ENCODE assay signal across 9 cellular contexts in genomic region chr22:48489551-48490512, GRCh38.
DNase-seq lines count a peak whose midpoint lies in the region; ATAC-seq and TF ChIP-seq lines count a peak whose summit lies in the region.
"Had no signal": no experiment of that assay in that cellular context is flagged by ENCODE, and none has a peak within 500 bp of the region (broad histone marks: within the 10 kb centered on the region; RNA-seq: fewer than 3 reads in every experiment).

No MANE protein-coding gene starts in this region.

- H3K9me3 Mint-ChIP-seq in activated CD4-positive, alpha-beta T cell treated with anti-CD3 and anti-CD28 coated beads, Interleukin-2, amount 10 ng/mL, durations not matched to agents 24 days and 14 days: no peaks in the 10 kb centered on the region
- H3K9me3 Mint-ChIP-seq: activated naive CD8-positive, alpha-beta T cell treated with anti-CD3 and anti-CD28 coated beads for 36 hours had no signal

- TF ChIP-seq CTCF in ascending aorta (IDR thresholded peaks at IDR 0.05): no peak
- no peak for TF ChIP-seq CTCF in sigmoid colon (IDR thresholded peaks at IDR 0.05)

- no peak for TF ChIP-seq EP300 in sigmoid colon (IDR thresholded peaks at IDR 0.05)

- H3K4me1 ChIP-seq in ascending aorta (no peaks in the 10 kb centered on the region), sigmoid colon (peaks cover 0 to 19% (median 16%) of the 10 kb centered on the region in 4 donors)

- H3K27ac ChIP-seq in ascending aorta (no peak overlapping the region), sigmoid colon (no peak overlapping the region)

- no peak for TF ChIP-seq POLR2A in sigmoid colon (IDR thresholded peaks at IDR 0.05)

- no peak for ATAC-seq in HG03442 (IDR thresholded peaks at IDR 0.05; ENCODE audit: unreplicated experiment)

- no peaks in the 10 kb centered on the region for H3K36me3 Mint-ChIP-seq in activated CD4-positive, alpha-beta T cell treated with anti-CD3 and anti-CD28 coated beads, Interleukin-2, amount 10 ng/mL, durations not matched to agents 24 days and 14 days (ENCODE audit: low read depth)
- H3K36me3 Mint-ChIP-seq: activated naive CD8-positive, alpha-beta T cell treated with anti-CD3 and anti-CD28 coated beads for 36 hours had no signal

- H3K4me3 ChIP-seq in ascending aorta (peak overlapping the region; percentile 39 to 46), iPS-18c (ENCODE audit: insufficient read depth, low read depth, low read length) (peak overlapping the region; percentile 68), sigmoid colon (peak overlapping the region in 3 of 4 donors; percentile 33 to 54 (median 51))

- intact Hi-C loops in ascending aorta (cut with DNase I) (no loop called here), sigmoid colon (cut with DNase I) (loop anchor here (5.0 kb wide), 2 partner anchors 1648 to 1693 kb away; no protein-coding TSS in a partner anchor)
- intact Hi-C loops in activated CD4-positive, alpha-beta T cell treated with anti-CD3 and anti-CD28 coated beads, Interleukin-2, amount 10 ng/mL, durations not matched to agents 24 days and 14 days (cut with micrococcal nuclease): no loop called here

- H3K4me1 Mint-ChIP-seq in activated CD4-positive, alpha-beta T cell treated with anti-CD3 and anti-CD28 coated beads, Interleukin-2, amount 10 ng/mL, durations not matched to agents 24 days and 14 days: no peaks in the 10 kb centered on the region
- H3K4me1 Mint-ChIP-seq: activated naive CD8-positive, alpha-beta T cell treated with anti-CD3 and anti-CD28 coated beads for 36 hours had no signal

- DNase-seq in GM03348 (ENCODE audit: low spot score) (peak; percentile 85), ascending aorta (ENCODE audit: low spot score in 2 of 2) (peak in 1 of 2 donors; percentile 46), sigmoid colon (peak; percentile 61), Ammon's horn (ENCODE audit: low spot score) (no peak), DMS53 treated with DMSO at 0.1 percent for 48 hours (lab: John Stamatoyannopoulos, UW; ENCODE audit: unreplicated experiment) (no peak)
- no peak for DNase-seq in activated CD4-positive, alpha-beta T cell treated with anti-CD3 and anti-CD28 coated beads, Interleukin-2, amount 10 ng/mL, durations not matched to agents 24 days and 14 days
- DNase-seq: activated naive CD8-positive, alpha-beta T cell treated with anti-CD3 and anti-CD28 coated beads for 36 hours had no signal

- H3K4me3 Mint-ChIP-seq in activated CD4-positive, alpha-beta T cell treated with anti-CD3 and anti-CD28 coated beads, Interleukin-2, amount 10 ng/mL, durations not matched to agents 24 days and 14 days: no peak overlapping the region
- H3K4me3 Mint-ChIP-seq: activated naive CD8-positive, alpha-beta T cell treated with anti-CD3 and anti-CD28 coated beads for 36 hours had no signal

- H3K27me3 Mint-ChIP-seq in activated CD4-positive, alpha-beta T cell treated with anti-CD3 and anti-CD28 coated beads, Interleukin-2, amount 10 ng/mL, durations not matched to agents 24 days and 14 days: peaks cover 53% of the 10 kb centered on the region

- H3K36me3 ChIP-seq in ascending aorta (no peaks in the 10 kb centered on the region), sigmoid colon (no peaks in the 10 kb centered on the region)

- H3K27me3 ChIP-seq in ascending aorta: peaks cover 13% of the 10 kb centered on the region
- H3K27me3 ChIP-seq in sigmoid colon: peaks cover 18 to 45% (median 34%) of the 10 kb centered on the region in 3 donors

- WGBS in sigmoid colon, 2 donors: 2% methylated on average over 113 of the region's 113 CpGs

- H3K9me3 ChIP-seq in ascending aorta: no peaks in the 10 kb centered on the region
- no peaks in the 10 kb centered on the region for H3K9me3 ChIP-seq in iPS-18c (ENCODE audit: control insufficient read depth, insufficient read depth, low read length)
- no peaks in the 10 kb centered on the region for H3K9me3 ChIP-seq in sigmoid colon

- H3K27ac Mint-ChIP-seq in activated CD4-positive, alpha-beta T cell treated with anti-CD3 and anti-CD28 coated beads, Interleukin-2, amount 10 ng/mL, durations not matched to agents 24 days and 14 days: no peak overlapping the region
- H3K27ac Mint-ChIP-seq: activated naive CD8-positive, alpha-beta T cell treated with anti-CD3 and anti-CD28 coated beads for 36 hours had no signal

Comparison
In these comparisons a context has a peak if more than half of its experiments do, and no peak if none do; other contexts are left out.
1. DNase-seq: peak in GM03348 (single experiment) and sigmoid colon (single experiment); none in Ammon's horn (single experiment), DMS53 treated with DMSO at 0.1 percent for 48 hours (single experiment) and activated CD4-positive, alpha-beta T cell treated with anti-CD3 and anti-CD28 coated beads, Interleukin-2, amount 10 ng/mL, durations not matched to agents 24 days and 14 days (single experiment).
2. Peak in every context shown above with its lines, with median percentiles within 50 percentile points of each other: H3K4me3 ChIP-seq.